Comparison of ENCODE assay signal across 1 cellular context in genomic region chr9:12684923-12685468, GRCh38.
TF ChIP-seq lines count a peak whose summit lies in the region.

No MANE protein-coding gene starts in this region.

TF ChIP-seq in H1, 55 proteins besides CTCF, POLR2A, EP300 and RAD21:
- TF ChIP-seq BACH1 (IDR thresholded peaks at IDR 0.05; ENCODE audit: low read length) (no peak), RXRA (IDR thresholded peaks at IDR 0.05; ENCODE audit: insufficient read depth, low read depth, low read length) (no peak), RNF2 (IDR thresholded peaks at IDR 0.05; ENCODE audit: borderline replicate concordance, low read depth, low read length, missing control alignments, poor library complexity, severe bottlenecking) (no peak), JUN (IDR thresholded peaks at IDR 0.05; ENCODE audit: low read depth, low read length) (no peak), KDM4A (IDR thresholded peaks at IDR 0.05; ENCODE audit: low read depth, low read length, severe bottlenecking) (no peak), ZNF274 (IDR thresholded peaks at IDR 0.05; ENCODE audit: borderline replicate concordance, extremely low read depth, low read length) (no peak), POU5F1 (IDR thresholded peaks at IDR 0.05; ENCODE audit: low read depth, low read length) (no peak), NRF1 (IDR thresholded peaks at IDR 0.05; ENCODE audit: low read depth, low read length) (no peak), SIX5 (IDR thresholded peaks at IDR 0.05; ENCODE audit: low read depth, low read length) (no peak), MAFK (IDR thresholded peaks at IDR 0.05; ENCODE audit: low read depth, low read length) (no peak), RFX5 (IDR thresholded peaks at IDR 0.05; ENCODE audit: borderline replicate concordance, low read depth, low read length) (no peak), HDAC2 (IDR thresholded peaks at IDR 0.05; ENCODE audit: borderline replicate concordance in 1 of 2, low read depth in 2 of 2, low read length in 2 of 2) (no peak), TEAD4 (IDR thresholded peaks at IDR 0.05; ENCODE audit: low read depth, low read length) (no peak), CBX5 (IDR thresholded peaks at IDR 0.05; ENCODE audit: low read depth, low read length) (no peak), SIN3A (conservative IDR thresholded peaks at IDR 0.05 in 1 of 2, IDR thresholded peaks at IDR 0.05 in 1 of 2; ENCODE audit: low read depth in 1 of 2, low read length in 2 of 2) (no peak)
- TF ChIP-seq, protein P1, sequence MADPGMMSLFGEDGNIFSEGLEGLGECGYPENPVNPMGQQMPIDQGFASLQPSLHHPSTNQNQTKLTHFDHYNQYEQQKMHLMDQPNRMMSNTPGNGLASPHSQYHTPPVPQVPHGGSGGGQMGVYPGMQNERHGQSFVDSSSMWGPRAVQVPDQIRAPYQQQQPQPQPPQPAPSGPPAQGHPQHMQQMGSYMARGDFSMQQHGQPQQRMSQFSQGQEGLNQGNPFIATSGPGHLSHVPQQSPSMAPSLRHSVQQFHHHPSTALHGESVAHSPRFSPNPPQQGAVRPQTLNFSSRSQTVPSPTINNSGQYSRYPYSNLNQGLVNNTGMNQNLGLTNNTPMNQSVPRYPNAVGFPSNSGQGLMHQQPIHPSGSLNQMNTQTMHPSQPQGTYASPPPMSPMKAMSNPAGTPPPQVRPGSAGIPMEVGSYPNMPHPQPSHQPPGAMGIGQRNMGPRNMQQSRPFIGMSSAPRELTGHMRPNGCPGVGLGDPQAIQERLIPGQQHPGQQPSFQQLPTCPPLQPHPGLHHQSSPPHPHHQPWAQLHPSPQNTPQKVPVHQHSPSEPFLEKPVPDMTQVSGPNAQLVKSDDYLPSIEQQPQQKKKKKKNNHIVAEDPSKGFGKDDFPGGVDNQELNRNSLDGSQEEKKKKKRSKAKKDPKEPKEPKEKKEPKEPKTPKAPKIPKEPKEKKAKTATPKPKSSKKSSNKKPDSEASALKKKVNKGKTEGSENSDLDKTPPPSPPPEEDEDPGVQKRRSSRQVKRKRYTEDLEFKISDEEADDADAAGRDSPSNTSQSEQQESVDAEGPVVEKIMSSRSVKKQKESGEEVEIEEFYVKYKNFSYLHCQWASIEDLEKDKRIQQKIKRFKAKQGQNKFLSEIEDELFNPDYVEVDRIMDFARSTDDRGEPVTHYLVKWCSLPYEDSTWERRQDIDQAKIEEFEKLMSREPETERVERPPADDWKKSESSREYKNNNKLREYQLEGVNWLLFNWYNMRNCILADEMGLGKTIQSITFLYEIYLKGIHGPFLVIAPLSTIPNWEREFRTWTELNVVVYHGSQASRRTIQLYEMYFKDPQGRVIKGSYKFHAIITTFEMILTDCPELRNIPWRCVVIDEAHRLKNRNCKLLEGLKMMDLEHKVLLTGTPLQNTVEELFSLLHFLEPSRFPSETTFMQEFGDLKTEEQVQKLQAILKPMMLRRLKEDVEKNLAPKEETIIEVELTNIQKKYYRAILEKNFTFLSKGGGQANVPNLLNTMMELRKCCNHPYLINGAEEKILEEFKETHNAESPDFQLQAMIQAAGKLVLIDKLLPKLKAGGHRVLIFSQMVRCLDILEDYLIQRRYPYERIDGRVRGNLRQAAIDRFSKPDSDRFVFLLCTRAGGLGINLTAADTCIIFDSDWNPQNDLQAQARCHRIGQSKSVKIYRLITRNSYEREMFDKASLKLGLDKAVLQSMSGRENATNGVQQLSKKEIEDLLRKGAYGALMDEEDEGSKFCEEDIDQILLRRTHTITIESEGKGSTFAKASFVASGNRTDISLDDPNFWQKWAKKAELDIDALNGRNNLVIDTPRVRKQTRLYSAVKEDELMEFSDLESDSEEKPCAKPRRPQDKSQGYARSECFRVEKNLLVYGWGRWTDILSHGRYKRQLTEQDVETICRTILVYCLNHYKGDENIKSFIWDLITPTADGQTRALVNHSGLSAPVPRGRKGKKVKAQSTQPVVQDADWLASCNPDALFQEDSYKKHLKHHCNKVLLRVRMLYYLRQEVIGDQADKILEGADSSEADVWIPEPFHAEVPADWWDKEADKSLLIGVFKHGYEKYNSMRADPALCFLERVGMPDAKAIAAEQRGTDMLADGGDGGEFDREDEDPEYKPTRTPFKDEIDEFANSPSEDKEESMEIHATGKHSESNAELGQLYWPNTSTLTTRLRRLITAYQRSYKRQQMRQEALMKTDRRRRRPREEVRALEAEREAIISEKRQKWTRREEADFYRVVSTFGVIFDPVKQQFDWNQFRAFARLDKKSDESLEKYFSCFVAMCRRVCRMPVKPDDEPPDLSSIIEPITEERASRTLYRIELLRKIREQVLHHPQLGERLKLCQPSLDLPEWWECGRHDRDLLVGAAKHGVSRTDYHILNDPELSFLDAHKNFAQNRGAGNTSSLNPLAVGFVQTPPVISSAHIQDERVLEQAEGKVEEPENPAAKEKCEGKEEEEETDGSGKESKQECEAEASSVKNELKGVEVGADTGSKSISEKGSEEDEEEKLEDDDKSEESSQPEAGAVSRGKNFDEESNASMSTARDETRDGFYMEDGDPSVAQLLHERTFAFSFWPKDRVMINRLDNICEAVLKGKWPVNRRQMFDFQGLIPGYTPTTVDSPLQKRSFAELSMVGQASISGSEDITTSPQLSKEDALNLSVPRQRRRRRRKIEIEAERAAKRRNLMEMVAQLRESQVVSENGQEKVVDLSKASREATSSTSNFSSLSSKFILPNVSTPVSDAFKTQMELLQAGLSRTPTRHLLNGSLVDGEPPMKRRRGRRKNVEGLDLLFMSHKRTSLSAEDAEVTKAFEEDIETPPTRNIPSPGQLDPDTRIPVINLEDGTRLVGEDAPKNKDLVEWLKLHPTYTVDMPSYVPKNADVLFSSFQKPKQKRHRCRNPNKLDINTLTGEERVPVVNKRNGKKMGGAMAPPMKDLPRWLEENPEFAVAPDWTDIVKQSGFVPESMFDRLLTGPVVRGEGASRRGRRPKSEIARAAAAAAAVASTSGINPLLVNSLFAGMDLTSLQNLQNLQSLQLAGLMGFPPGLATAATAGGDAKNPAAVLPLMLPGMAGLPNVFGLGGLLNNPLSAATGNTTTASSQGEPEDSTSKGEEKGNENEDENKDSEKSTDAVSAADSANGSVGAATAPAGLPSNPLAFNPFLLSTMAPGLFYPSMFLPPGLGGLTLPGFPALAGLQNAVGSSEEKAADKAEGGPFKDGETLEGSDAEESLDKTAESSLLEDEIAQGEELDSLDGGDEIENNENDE (IDR thresholded peaks at IDR 0.05; ENCODE audit: insufficient replicate concordance, low read length) = no peak
